In genomic region chr10:93478873-93479272, GRCh38 we compare ENCODE assay signal across 1 cellular context.
TF ChIP-seq lines count a peak whose summit lies in the region.

No MANE protein-coding gene starts in this region.

TF ChIP-seq in GM23338, 12 proteins besides CTCF, POLR2A, EP300 and RAD21 (continued from another document):
- TF ChIP-seq ZNF462 (CRISPR knock-in tag; IDR thresholded peaks at IDR 0.05) (no peak), POLR2AphosphoS5 (IDR thresholded peaks at IDR 0.05; ENCODE audit: low read depth) (no peak), STAT1 (IDR thresholded peaks at IDR 0.05; ENCODE audit: unreplicated experiment) (no peak), NANOG (IDR thresholded peaks at IDR 0.05; ENCODE audit: borderline replicate concordance) (no peak), EZH2phosphoT487 (IDR thresholded peaks at IDR 0.05; ENCODE audit: unreplicated experiment) (no peak), ZNF331 (CRISPR knock-in tag; IDR thresholded peaks at IDR 0.05; ENCODE audit: low read depth) (no peak), EZH2 (IDR thresholded peaks at IDR 0.05; ENCODE audit: low read depth, unreplicated experiment) (no peak), ZNF114 (CRISPR knock-in tag; IDR thresholded peaks at IDR 0.05) (no peak), JUNB (IDR thresholded peaks at IDR 0.05; ENCODE audit: unreplicated experiment) (no peak)
- TF ChIP-seq, protein P1, sequence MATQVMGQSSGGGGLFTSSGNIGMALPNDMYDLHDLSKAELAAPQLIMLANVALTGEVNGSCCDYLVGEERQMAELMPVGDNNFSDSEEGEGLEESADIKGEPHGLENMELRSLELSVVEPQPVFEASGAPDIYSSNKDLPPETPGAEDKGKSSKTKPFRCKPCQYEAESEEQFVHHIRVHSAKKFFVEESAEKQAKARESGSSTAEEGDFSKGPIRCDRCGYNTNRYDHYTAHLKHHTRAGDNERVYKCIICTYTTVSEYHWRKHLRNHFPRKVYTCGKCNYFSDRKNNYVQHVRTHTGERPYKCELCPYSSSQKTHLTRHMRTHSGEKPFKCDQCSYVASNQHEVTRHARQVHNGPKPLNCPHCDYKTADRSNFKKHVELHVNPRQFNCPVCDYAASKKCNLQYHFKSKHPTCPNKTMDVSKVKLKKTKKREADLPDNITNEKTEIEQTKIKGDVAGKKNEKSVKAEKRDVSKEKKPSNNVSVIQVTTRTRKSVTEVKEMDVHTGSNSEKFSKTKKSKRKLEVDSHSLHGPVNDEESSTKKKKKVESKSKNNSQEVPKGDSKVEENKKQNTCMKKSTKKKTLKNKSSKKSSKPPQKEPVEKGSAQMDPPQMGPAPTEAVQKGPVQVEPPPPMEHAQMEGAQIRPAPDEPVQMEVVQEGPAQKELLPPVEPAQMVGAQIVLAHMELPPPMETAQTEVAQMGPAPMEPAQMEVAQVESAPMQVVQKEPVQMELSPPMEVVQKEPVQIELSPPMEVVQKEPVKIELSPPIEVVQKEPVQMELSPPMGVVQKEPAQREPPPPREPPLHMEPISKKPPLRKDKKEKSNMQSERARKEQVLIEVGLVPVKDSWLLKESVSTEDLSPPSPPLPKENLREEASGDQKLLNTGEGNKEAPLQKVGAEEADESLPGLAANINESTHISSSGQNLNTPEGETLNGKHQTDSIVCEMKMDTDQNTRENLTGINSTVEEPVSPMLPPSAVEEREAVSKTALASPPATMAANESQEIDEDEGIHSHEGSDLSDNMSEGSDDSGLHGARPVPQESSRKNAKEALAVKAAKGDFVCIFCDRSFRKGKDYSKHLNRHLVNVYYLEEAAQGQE (IDR thresholded peaks at IDR 0.05; ENCODE audit: unreplicated experiment) = no peak
